Comparison of ENCODE assay signal across 8 cellular contexts in genomic region chr19:18932216-18932841, GRCh38. TPM values are rescaled to one million over a fixed set of nuclear protein-coding genes. Genes with fewer than 3 reads are reported as not detected.
DNase-seq lines count a peak whose midpoint lies in the region; ATAC-seq and TF ChIP-seq lines count a peak whose summit lies in the region.

No MANE protein-coding gene starts in this region.

- H3K4me3 ChIP-seq in effector memory CD4-positive, alpha-beta T cell (ENCODE audit: insufficient read depth, low read depth, low read length, poor library complexity, severe bottlenecking) = peak overlapping the region; percentile 50

- H3K27me3 ChIP-seq in effector memory CD4-positive, alpha-beta T cell (replicated peaks; ENCODE audit: control insufficient read depth, insufficient read depth, low read length, poor library complexity, severe bottlenecking) = no peaks in the 10 kb centered on the region

- peaks cover 3% of the 10 kb centered on the region for H3K4me1 Mint-ChIP-seq in mesothelial cell of epicardium
- H3K4me1 Mint-ChIP-seq in stimulated activated memory B cell treated with anti-CD40 and anti-IgM and Interleukin-4, amounts not matched to agents 10 μg/mL and 1 μg/mL and 100 μg/mL, for 72 hours = peaks cover 12% of the 10 kb centered on the region

- H3K9me3 ChIP-seq in effector memory CD4-positive, alpha-beta T cell (ENCODE audit: control insufficient read depth, low read length) = no peaks in the 10 kb centered on the region

- TF ChIP-seq CTCF in mesothelial cell of epicardium (IDR thresholded peaks at IDR 0.05; ENCODE audit: unreplicated experiment) = no peak

- no peak overlapping the region for H3K27ac Mint-ChIP-seq in mesothelial cell of epicardium
- peak overlapping the region; percentile 50 for H3K27ac Mint-ChIP-seq in stimulated activated memory B cell treated with anti-CD40 and anti-IgM and Interleukin-4, amounts not matched to agents 10 μg/mL and 1 μg/mL and 100 μg/mL, for 72 hours

- ATAC-seq in stimulated activated memory B cell treated with anti-CD40 and anti-IgM and Interleukin-4, amounts not matched to agents 10 μg/mL and 1 μg/mL and 100 μg/mL, for 72 hours = peak; percentile 88
- ATAC-seq in HG03460 (IDR thresholded peaks at IDR 0.05; ENCODE audit: unreplicated experiment) = no peak

- peak; percentile 49 for DNase-seq in EH (ENCODE audit: low read depth)
- peak; percentile 62 for DNase-seq in NCI-H460 (ENCODE audit: extremely low read depth, low read depth)
- DNase-seq in activated CD8-positive, alpha-beta memory T cell treated with anti-CD3 and anti-CD28 coated beads for 1 hour (ENCODE audit: extremely low read depth in 1 of 2, low read depth in 1 of 2) = peak; percentile 63 to 75
- DNase-seq in effector memory CD4-positive, alpha-beta T cell = peak; percentile 73 to 81 (median 79)
- peak; percentile 73 to 75 for DNase-seq in mesothelial cell of epicardium (ENCODE audit: low spot score in 2 of 2, unreplicated experiment in 2 of 2)
- DNase-seq in NCI-H1105 treated with DMSO at 0.1 percent for 48 hours (lab: John Stamatoyannopoulos, UW) = no peak

- H3K36me3 ChIP-seq in effector memory CD4-positive, alpha-beta T cell (ENCODE audit: control insufficient read depth, insufficient read depth, low read length) = peaks cover 5% of the 10 kb centered on the region

- H3K27me3 Mint-ChIP-seq in mesothelial cell of epicardium (ENCODE audit: low read depth) = no peaks in the 10 kb centered on the region
- peaks cover 14% of the 10 kb centered on the region for H3K27me3 Mint-ChIP-seq in stimulated activated memory B cell treated with anti-CD40 and anti-IgM and Interleukin-4, amounts not matched to agents 10 μg/mL and 1 μg/mL and 100 μg/mL, for 72 hours

- no peaks in the 10 kb centered on the region for H3K9me3 Mint-ChIP-seq in mesothelial cell of epicardium
- H3K9me3 Mint-ChIP-seq in stimulated activated memory B cell treated with anti-CD40 and anti-IgM and Interleukin-4, amounts not matched to agents 10 μg/mL and 1 μg/mL and 100 μg/mL, for 72 hours = no peaks in the 10 kb centered on the region

- H3K4me3 Mint-ChIP-seq in mesothelial cell of epicardium = peak overlapping the region; percentile 56
- peak overlapping the region; percentile 80 for H3K4me3 Mint-ChIP-seq in stimulated activated memory B cell treated with anti-CD40 and anti-IgM and Interleukin-4, amounts not matched to agents 10 μg/mL and 1 μg/mL and 100 μg/mL, for 72 hours

- peaks cover 9% of the 10 kb centered on the region for H3K4me1 ChIP-seq in effector memory CD4-positive, alpha-beta T cell (ENCODE audit: control insufficient read depth, insufficient read depth, low read length, poor library complexity, severe bottlenecking)

- peaks cover 10% of the 10 kb centered on the region for H3K36me3 Mint-ChIP-seq in mesothelial cell of epicardium
- no peaks in the 10 kb centered on the region for H3K36me3 Mint-ChIP-seq in stimulated activated memory B cell treated with anti-CD40 and anti-IgM and Interleukin-4, amounts not matched to agents 10 μg/mL and 1 μg/mL and 100 μg/mL, for 72 hours

- no peak overlapping the region for H3K27ac ChIP-seq in effector memory CD4-positive, alpha-beta T cell (ENCODE audit: insufficient read depth, low read length, poor library complexity, severe bottlenecking)

RNA-seq across cellular contexts. Expression of gene HOMER3, which starts 8.7 kb away (rescaled TPM):
- 17.8 and 18.1 TPM in 2 replicates for total RNA-seq in NCI-H460 (2014; rRNA removed; shearing (Covaris generic))
- 15.7 and 17.8 TPM in 2 replicates for polyA plus RNA-seq in NCI-H460 (2014; cell fraction: nucleus; rRNA removed)
- total RNA-seq in mesothelial cell of epicardium = 53.7 to 60.4 TPM (median 56.3 TPM) in 3 replicates

RNA-seq across cellular contexts. Expression of gene DDX49, which starts 12.8 kb away (rescaled TPM):
- total RNA-seq in NCI-H460 (2014; rRNA removed; shearing (Covaris generic)) = 38.9 and 41.5 TPM in 2 replicates
- 58.5 and 61.9 TPM in 2 replicates for polyA plus RNA-seq in NCI-H460 (2014; cell fraction: nucleus; rRNA removed)
- 41.3 to 46.1 TPM (median 45.6 TPM) in 3 replicates for total RNA-seq in mesothelial cell of epicardium

RNA-seq across cellular contexts. Expression of gene COPE, which starts 13.1 kb away (rescaled TPM):
- 131 and 141 TPM in 2 replicates for total RNA-seq in NCI-H460 (2014; rRNA removed; shearing (Covaris generic))
- 267 and 319 TPM in 2 replicates for polyA plus RNA-seq in NCI-H460 (2014; cell fraction: nucleus; rRNA removed)
- 161 to 174 TPM (median 163 TPM) in 3 replicates for total RNA-seq in mesothelial cell of epicardium

RNA-seq across cellular contexts. Expression of gene CERS1, which starts 36.4 kb away (rescaled TPM):
- 5.2 and 7.0 TPM in 2 replicates for total RNA-seq in NCI-H460 (2014; rRNA removed; shearing (Covaris generic))
- 6.9 and 7.1 TPM in 2 replicates for polyA plus RNA-seq in NCI-H460 (2014; cell fraction: nucleus; rRNA removed)
- 8.5 to 9.4 TPM (median 8.8 TPM) in 3 replicates for total RNA-seq in mesothelial cell of epicardium
